In the genomic region with DNA sequence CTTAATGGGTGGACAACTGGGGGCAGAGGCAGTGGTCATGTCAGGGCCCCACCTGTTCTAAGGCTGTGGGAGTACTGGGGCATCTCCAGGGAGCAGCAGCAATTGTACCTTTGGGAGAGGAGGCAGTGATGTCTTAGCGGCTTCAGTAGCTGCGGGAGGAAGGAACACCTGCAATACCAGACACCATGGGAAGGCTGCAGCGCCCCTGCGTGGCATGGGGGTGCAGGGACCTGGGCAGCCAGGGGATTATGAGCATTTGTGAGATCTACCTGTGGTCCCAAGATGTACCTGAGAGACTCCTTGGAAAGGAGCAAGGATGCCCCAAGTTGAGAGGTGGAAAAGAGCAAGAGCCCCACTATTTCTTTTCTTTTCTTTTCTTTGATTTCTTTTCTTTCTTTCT, we compare ENCODE assay signal across 3 cellular contexts.
TF ChIP-seq lines count a peak whose summit lies in the region.

No MANE protein-coding gene starts in this region.

TF ChIP-seq in SK-N-SH, 30 proteins besides CTCF, POLR2A, EP300 and RAD21:
- TF ChIP-seq MEF2A (IDR thresholded peaks at IDR 0.05; ENCODE audit: borderline replicate concordance, low read depth): no peak
- no peak for TF ChIP-seq SMC3 (IDR thresholded peaks at IDR 0.05; ENCODE audit: low read depth, low read length)

TF ChIP-seq in SK-N-SH treated with all-trans-retinoic acid at 6 μM for 48 hours, 23 proteins besides CTCF, POLR2A, EP300 and RAD21:
- TF ChIP-seq SNAI2 (CRISPR knock-in tag; IDR thresholded peaks at IDR 0.05): no peak
- no peak for TF ChIP-seq ZC3H10 (CRISPR knock-in tag; IDR thresholded peaks at IDR 0.05)
- TF ChIP-seq ESRRG (CRISPR knock-in tag; IDR thresholded peaks at IDR 0.05): no peak
- TF ChIP-seq, protein P1, sequence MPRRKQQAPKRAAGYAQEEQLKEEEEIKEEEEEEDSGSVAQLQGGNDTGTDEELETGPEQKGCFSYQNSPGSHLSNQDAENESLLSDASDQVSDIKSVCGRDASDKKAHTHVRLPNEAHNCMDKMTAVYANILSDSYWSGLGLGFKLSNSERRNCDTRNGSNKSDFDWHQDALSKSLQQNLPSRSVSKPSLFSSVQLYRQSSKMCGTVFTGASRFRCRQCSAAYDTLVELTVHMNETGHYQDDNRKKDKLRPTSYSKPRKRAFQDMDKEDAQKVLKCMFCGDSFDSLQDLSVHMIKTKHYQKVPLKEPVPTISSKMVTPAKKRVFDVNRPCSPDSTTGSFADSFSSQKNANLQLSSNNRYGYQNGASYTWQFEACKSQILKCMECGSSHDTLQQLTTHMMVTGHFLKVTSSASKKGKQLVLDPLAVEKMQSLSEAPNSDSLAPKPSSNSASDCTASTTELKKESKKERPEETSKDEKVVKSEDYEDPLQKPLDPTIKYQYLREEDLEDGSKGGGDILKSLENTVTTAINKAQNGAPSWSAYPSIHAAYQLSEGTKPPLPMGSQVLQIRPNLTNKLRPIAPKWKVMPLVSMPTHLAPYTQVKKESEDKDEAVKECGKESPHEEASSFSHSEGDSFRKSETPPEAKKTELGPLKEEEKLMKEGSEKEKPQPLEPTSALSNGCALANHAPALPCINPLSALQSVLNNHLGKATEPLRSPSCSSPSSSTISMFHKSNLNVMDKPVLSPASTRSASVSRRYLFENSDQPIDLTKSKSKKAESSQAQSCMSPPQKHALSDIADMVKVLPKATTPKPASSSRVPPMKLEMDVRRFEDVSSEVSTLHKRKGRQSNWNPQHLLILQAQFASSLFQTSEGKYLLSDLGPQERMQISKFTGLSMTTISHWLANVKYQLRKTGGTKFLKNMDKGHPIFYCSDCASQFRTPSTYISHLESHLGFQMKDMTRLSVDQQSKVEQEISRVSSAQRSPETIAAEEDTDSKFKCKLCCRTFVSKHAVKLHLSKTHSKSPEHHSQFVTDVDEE (CRISPR knock-in tag; IDR thresholded peaks at IDR 0.05): no peak
- TF ChIP-seq, protein P2, sequence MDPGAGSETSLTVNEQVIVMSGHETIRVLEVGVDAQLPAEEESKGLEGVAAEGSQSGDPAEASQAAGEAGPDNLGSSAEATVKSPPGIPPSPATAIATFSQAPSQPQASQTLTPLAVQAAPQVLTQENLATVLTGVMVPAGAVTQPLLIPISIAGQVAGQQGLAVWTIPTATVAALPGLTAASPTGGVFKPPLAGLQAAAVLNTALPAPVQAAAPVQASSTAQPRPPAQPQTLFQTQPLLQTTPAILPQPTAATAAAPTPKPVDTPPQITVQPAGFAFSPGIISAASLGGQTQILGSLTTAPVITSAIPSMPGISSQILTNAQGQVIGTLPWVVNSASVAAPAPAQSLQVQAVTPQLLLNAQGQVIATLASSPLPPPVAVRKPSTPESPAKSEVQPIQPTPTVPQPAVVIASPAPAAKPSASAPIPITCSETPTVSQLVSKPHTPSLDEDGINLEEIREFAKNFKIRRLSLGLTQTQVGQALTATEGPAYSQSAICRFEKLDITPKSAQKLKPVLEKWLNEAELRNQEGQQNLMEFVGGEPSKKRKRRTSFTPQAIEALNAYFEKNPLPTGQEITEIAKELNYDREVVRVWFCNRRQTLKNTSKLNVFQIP (CRISPR knock-in tag; IDR thresholded peaks at IDR 0.05; ENCODE audit: borderline replicate concordance, low read depth): no peak

TF ChIP-seq in GM23338, 12 proteins besides CTCF, POLR2A, EP300 and RAD21:
- no peak for TF ChIP-seq STAT1 (IDR thresholded peaks at IDR 0.05; ENCODE audit: unreplicated experiment)
- TF ChIP-seq, protein P3, sequence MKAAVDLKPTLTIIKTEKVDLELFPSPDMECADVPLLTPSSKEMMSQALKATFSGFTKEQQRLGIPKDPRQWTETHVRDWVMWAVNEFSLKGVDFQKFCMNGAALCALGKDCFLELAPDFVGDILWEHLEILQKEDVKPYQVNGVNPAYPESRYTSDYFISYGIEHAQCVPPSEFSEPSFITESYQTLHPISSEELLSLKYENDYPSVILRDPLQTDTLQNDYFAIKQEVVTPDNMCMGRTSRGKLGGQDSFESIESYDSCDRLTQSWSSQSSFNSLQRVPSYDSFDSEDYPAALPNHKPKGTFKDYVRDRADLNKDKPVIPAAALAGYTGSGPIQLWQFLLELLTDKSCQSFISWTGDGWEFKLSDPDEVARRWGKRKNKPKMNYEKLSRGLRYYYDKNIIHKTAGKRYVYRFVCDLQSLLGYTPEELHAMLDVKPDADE (IDR thresholded peaks at IDR 0.05): no peak
- no peak for TF ChIP-seq EZH2 (IDR thresholded peaks at IDR 0.05; ENCODE audit: low read depth, unreplicated experiment)
- no peak for TF ChIP-seq CREB1 (CRISPR knock-in tag; IDR thresholded peaks at IDR 0.05; ENCODE audit: low read depth)
- TF ChIP-seq ZNF114 (CRISPR knock-in tag; IDR thresholded peaks at IDR 0.05): no peak
- TF ChIP-seq, protein P4, sequence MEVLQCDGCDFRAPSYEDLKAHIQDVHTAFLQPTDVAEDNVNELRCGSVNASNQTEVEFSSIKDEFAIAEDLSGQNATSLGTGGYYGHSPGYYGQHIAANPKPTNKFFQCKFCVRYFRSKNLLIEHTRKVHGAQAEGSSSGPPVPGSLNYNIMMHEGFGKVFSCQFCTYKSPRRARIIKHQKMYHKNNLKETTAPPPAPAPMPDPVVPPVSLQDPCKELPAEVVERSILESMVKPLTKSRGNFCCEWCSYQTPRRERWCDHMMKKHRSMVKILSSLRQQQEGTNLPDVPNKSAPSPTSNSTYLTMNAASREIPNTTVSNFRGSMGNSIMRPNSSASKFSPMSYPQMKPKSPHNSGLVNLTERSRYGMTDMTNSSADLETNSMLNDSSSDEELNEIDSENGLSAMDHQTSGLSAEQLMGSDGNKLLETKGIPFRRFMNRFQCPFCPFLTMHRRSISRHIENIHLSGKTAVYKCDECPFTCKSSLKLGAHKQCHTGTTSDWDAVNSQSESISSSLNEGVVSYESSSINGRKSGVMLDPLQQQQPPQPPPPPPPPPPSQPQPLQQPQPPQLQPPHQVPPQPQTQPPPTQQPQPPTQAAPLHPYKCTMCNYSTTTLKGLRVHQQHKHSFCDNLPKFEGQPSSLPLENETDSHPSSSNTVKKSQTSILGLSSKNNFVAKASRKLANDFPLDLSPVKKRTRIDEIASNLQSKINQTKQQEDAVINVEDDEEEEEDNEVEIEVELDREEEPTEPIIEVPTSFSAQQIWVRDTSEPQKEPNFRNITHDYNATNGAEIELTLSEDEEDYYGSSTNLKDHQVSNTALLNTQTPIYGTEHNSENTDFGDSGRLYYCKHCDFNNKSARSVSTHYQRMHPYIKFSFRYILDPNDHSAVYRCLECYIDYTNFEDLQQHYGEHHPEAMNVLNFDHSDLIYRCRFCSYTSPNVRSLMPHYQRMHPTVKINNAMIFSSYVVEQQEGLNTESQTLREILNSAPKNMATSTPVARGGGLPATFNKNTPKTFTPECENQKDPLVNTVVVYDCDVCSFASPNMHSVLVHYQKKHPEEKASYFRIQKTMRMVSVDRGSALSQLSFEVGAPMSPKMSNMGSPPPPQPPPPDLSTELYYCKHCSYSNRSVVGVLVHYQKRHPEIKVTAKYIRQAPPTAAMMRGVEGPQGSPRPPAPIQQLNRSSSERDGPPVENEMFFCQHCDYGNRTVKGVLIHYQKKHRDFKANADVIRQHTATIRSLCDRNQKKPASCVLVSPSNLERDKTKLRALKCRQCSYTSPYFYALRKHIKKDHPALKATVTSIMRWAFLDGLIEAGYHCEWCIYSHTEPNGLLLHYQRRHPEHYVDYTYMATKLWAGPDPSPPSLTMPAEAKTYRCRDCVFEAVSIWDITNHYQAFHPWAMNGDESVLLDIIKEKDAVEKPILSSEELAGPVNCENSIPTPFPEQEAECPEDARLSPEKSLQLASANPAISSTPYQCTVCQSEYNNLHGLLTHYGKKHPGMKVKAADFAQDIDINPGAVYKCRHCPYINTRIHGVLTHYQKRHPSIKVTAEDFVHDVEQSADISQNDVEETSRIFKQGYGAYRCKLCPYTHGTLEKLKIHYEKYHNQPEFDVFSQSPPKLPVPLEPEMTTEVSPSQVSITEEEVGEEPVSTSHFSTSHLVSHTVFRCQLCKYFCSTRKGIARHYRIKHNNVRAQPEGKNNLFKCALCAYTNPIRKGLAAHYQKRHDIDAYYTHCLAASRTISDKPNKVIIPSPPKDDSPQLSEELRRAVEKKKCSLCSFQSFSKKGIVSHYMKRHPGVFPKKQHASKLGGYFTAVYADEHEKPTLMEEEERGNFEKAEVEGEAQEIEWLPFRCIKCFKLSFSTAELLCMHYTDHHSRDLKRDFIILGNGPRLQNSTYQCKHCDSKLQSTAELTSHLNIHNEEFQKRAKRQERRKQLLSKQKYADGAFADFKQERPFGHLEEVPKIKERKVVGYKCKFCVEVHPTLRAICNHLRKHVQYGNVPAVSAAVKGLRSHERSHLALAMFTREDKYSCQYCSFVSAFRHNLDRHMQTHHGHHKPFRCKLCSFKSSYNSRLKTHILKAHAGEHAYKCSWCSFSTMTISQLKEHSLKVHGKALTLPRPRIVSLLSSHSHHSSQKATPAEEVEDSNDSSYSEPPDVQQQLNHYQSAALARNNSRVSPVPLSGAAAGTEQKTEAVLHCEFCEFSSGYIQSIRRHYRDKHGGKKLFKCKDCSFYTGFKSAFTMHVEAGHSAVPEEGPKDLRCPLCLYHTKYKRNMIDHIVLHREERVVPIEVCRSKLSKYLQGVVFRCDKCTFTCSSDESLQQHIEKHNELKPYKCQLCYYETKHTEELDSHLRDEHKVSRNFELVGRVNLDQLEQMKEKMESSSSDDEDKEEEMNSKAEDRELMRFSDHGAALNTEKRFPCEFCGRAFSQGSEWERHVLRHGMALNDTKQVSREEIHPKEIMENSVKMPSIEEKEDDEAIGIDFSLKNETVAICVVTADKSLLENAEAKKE (CRISPR knock-in tag; IDR thresholded peaks at IDR 0.05): no peak
- no peak for TF ChIP-seq POLR2AphosphoS5 (IDR thresholded peaks at IDR 0.05; ENCODE audit: low read depth)
- TF ChIP-seq ZNF331 (CRISPR knock-in tag; IDR thresholded peaks at IDR 0.05; ENCODE audit: low read depth): no peak
- TF ChIP-seq, protein P5, sequence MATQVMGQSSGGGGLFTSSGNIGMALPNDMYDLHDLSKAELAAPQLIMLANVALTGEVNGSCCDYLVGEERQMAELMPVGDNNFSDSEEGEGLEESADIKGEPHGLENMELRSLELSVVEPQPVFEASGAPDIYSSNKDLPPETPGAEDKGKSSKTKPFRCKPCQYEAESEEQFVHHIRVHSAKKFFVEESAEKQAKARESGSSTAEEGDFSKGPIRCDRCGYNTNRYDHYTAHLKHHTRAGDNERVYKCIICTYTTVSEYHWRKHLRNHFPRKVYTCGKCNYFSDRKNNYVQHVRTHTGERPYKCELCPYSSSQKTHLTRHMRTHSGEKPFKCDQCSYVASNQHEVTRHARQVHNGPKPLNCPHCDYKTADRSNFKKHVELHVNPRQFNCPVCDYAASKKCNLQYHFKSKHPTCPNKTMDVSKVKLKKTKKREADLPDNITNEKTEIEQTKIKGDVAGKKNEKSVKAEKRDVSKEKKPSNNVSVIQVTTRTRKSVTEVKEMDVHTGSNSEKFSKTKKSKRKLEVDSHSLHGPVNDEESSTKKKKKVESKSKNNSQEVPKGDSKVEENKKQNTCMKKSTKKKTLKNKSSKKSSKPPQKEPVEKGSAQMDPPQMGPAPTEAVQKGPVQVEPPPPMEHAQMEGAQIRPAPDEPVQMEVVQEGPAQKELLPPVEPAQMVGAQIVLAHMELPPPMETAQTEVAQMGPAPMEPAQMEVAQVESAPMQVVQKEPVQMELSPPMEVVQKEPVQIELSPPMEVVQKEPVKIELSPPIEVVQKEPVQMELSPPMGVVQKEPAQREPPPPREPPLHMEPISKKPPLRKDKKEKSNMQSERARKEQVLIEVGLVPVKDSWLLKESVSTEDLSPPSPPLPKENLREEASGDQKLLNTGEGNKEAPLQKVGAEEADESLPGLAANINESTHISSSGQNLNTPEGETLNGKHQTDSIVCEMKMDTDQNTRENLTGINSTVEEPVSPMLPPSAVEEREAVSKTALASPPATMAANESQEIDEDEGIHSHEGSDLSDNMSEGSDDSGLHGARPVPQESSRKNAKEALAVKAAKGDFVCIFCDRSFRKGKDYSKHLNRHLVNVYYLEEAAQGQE (IDR thresholded peaks at IDR 0.05; ENCODE audit: unreplicated experiment): no peak
- no peak for TF ChIP-seq NANOG (IDR thresholded peaks at IDR 0.05; ENCODE audit: borderline replicate concordance)
- TF ChIP-seq EZH2phosphoT487 (IDR thresholded peaks at IDR 0.05; ENCODE audit: unreplicated experiment): no peak
- TF ChIP-seq JUNB (IDR thresholded peaks at IDR 0.05; ENCODE audit: unreplicated experiment): no peak
TF ChIP-seq in GM23338: peak in this region for 0.
